In genomic region chr1:203281033-203281432, GRCh38 we compare ENCODE assay signal across 13 cellular contexts. TPM values are rescaled to one million over a fixed set of nuclear protein-coding genes. Genes with fewer than 3 reads are reported as not detected.
A peak's percentile ranks its signal among the peaks of the same experiment; 100 is the strongest.
DNase-seq lines count a peak whose midpoint lies in the region; ATAC-seq and TF ChIP-seq lines count a peak whose summit lies in the region.
"Had no signal": no experiment of that assay in that cellular context is flagged by ENCODE, and none has a peak within 500 bp of the region (broad histone marks: within the 10 kb centered on the region; RNA-seq: fewer than 3 reads in every experiment).

No MANE protein-coding gene starts in this region.

- CTCF ChIA-PET in IMR-90 (lab: Yijun Ruan, JAX) = interaction anchor here (1.6 kb wide), 1 partner anchor 14 kb away, joined by 6 read pairs; no protein-coding TSS in a partner anchor
- CTCF ChIA-PET in activated naive CD4-positive, alpha-beta T cell treated with anti-CD3 and anti-CD28 coated beads, Interleukin-2, amount 10 ng/mL, durations not matched to agents 7 days and 5 days (lab: Charles Lee) = interaction anchor here (1.0 to 2.0 kb wide), 5 partner anchors 8 to 58 kb away, joined by 3 to 9 read pairs (median 6); no protein-coding TSS in a partner anchor

- no peaks in the 10 kb centered on the region for H3K27me3 Mint-ChIP-seq in activated naive CD4-positive, alpha-beta T cell treated with anti-CD3 and anti-CD28 coated beads, Interleukin-2, amount 10 ng/mL, durations not matched to agents 7 days and 5 days
- H3K27me3 Mint-ChIP-seq: activated naive CD8-positive, alpha-beta T cell had no signal

- H3K4me3 ChIP-seq in BE2C (ENCODE audit: low read depth, low read length) (no peak overlapping the region), IMR-90 (ENCODE audit: insufficient read depth, low read depth, low read length) (no peak overlapping the region), dorsolateral prefrontal cortex (no peak overlapping the region)
- H3K4me3 ChIP-seq: left lung, PC-9 had no signal

- BruUV-seq in IMR-90 (replicated peaks; lab: Mats Ljungman, UMichigan) = no TSS peak

- H3K4me3 Mint-ChIP-seq in activated naive CD4-positive, alpha-beta T cell treated with anti-CD3 and anti-CD28 coated beads, Interleukin-2, amount 10 ng/mL, durations not matched to agents 7 days and 5 days = no peak overlapping the region
- H3K4me3 Mint-ChIP-seq: activated naive CD8-positive, alpha-beta T cell had no signal

- H3K23ac ChIP-seq in IMR-90 (ENCODE audit: low read depth, low read length) = no peak overlapping the region

- H2BK120ac ChIP-seq in IMR-90 (ENCODE audit: low read depth, low read length) = no peak overlapping the region

- H4K5ac ChIP-seq in IMR-90 (ENCODE audit: low read depth, low read length) = no peak overlapping the region

- no peaks in the 10 kb centered on the region for H3K9me3 Mint-ChIP-seq in activated naive CD4-positive, alpha-beta T cell treated with anti-CD3 and anti-CD28 coated beads, Interleukin-2, amount 10 ng/mL, durations not matched to agents 7 days and 5 days

- H3K27ac ChIP-seq in IMR-90 (ENCODE audit: insufficient read depth, low read length) = no peak overlapping the region
- H3K27ac ChIP-seq in dorsolateral prefrontal cortex = peak overlapping the region in 42 of 59 donors; percentile 1 to 99 (median 68)
- H3K27ac ChIP-seq: PC-9 had no signal

- no peak overlapping the region for H3K9ac ChIP-seq in IMR-90 (ENCODE audit: low read depth, low read length)

- intact Hi-C loops in IMR-90 (cut with micrococcal nuclease) (no loop called here), dorsolateral prefrontal cortex (cut with DNase I) (no loop called here), posterior vena cava (cut with DNase I) (no loop called here)

- ATAC-seq in IMR-90 (ENCODE audit: low read depth) (no peak), HG02981 (IDR thresholded peaks at IDR 0.05; ENCODE audit: unreplicated experiment) (no peak)
- ATAC-seq: left lung had no signal

- H3K56ac ChIP-seq in IMR-90 (ENCODE audit: extremely low read depth, insufficient read depth, low read length) = no peak overlapping the region

- no peak for TF ChIP-seq POLR2A in IMR-90 (IDR thresholded peaks at IDR 0.05; ENCODE audit: low read depth, low read length)

- no peaks in the 10 kb centered on the region for H3K36me3 Mint-ChIP-seq in activated naive CD4-positive, alpha-beta T cell treated with anti-CD3 and anti-CD28 coated beads, Interleukin-2, amount 10 ng/mL, durations not matched to agents 7 days and 5 days
- H3K36me3 Mint-ChIP-seq: activated naive CD8-positive, alpha-beta T cell had no signal

- H3K9me3 ChIP-seq in BE2C = no peaks in the 10 kb centered on the region
- no peaks in the 10 kb centered on the region for H3K9me3 ChIP-seq in IMR-90 (ENCODE audit: control insufficient read depth, insufficient read depth, low read length)
- H3K9me3 ChIP-seq: left lung had no signal

- H3K4me1 ChIP-seq in BE2C (peaks cover 41% of the 10 kb centered on the region), IMR-90 (ENCODE audit: control insufficient read depth, insufficient read depth, low read length) (peaks cover 7% of the 10 kb centered on the region; the same call in 1 of the 2 replicates)

- no peak overlapping the region for H3K4me2 ChIP-seq in IMR-90 (ENCODE audit: low read depth, low read length)
- H3K4me2 ChIP-seq: PC-9 had no signal

- H3K4ac ChIP-seq in IMR-90 (ENCODE audit: low read depth, low read length) = no peak overlapping the region

- no peak overlapping the region for H3K14ac ChIP-seq in IMR-90 (replicated peaks; ENCODE audit: low read depth, low read length)

- dilution Hi-C loops in IMR-90 (cut with HindIII; ENCODE audit: low sequenced_read_pairs, unreplicated experiment) = no loop called here

- no peak for TF ChIP-seq RAD21 in IMR-90 (IDR thresholded peaks at IDR 0.05; ENCODE audit: low read length)

- H2AFZ ChIP-seq in IMR-90 (replicated peaks; ENCODE audit: low read length, poor library complexity) = no peak overlapping the region
- H2AFZ ChIP-seq: PC-9 had no signal

- H3K18ac ChIP-seq in IMR-90 (ENCODE audit: low read depth, low read length) = no peak overlapping the region

- in situ Hi-C loops in IMR-90 (cut with MboI; ENCODE audit: low sequenced_read_pairs) = no loop called here

- H2BK5ac ChIP-seq in IMR-90 (ENCODE audit: low read depth, low read length, poor library complexity, severe bottlenecking) = no peak overlapping the region

- TF ChIP-seq CTCF in BE2C (IDR thresholded peaks at IDR 0.05; ENCODE audit: low read depth, low read length) (peak; percentile 21; the same call in 1 of the 2 replicates), IMR-90 (conservative IDR thresholded peaks at IDR 0.05; ENCODE audit: low read depth, low read length) (no peak), dorsolateral prefrontal cortex (IDR thresholded peaks at IDR 0.05 in 54 of 56, conservative IDR thresholded peaks at IDR 0.05 in 2 of 56; ENCODE audit: low read depth in 1 of 56, partially characterized antibody in 56 of 56) (peak in 2 of 56 donors; percentile 13 to 18)

- POLR2A ChIA-PET in IMR-90 (lab: Charles Lee; ENCODE audit: unreplicated experiment) = no interaction called here

- H4K20me1 ChIP-seq in IMR-90 (ENCODE audit: insufficient read depth, low read length) = no peaks in the 10 kb centered on the region

- H2BK15ac ChIP-seq in IMR-90 (ENCODE audit: low read depth, low read length) = no peak overlapping the region

- no peak overlapping the region for H2AK9ac ChIP-seq in IMR-90 (replicated peaks; ENCODE audit: low read depth, low read length, poor library complexity)

- no peak overlapping the region for H4K8ac ChIP-seq in IMR-90 (ENCODE audit: low read depth in 2 of 2, low read length in 2 of 2)

- H3K27ac Mint-ChIP-seq in activated naive CD4-positive, alpha-beta T cell treated with anti-CD3 and anti-CD28 coated beads, Interleukin-2, amount 10 ng/mL, durations not matched to agents 7 days and 5 days = no peak overlapping the region
- H3K27ac Mint-ChIP-seq: activated naive CD8-positive, alpha-beta T cell had no signal

- WGBS in IMR-90 (ENCODE audit: extremely low coverage in 2 of 2, insufficient read length in 1 of 2), 2 experiments = 80% methylated on average over 1 of the region's 3 CpGs; no CpG with 5 or more reads in 1 of the 2 experiments

- H3K4me1 Mint-ChIP-seq in activated naive CD4-positive, alpha-beta T cell treated with anti-CD3 and anti-CD28 coated beads, Interleukin-2, amount 10 ng/mL, durations not matched to agents 7 days and 5 days = peaks cover 54% of the 10 kb centered on the region

- no peaks in the 10 kb centered on the region; the same call in 1 of the 2 replicates for H3K9me1 ChIP-seq in IMR-90 (ENCODE audit: insufficient read depth, low read length)

- DNase-seq in BE2C (no peak), IMR-90 (peak; percentile 24), dorsolateral prefrontal cortex (peak in 1 of 10 donors; percentile 15), posterior vena cava (ENCODE audit: low spot score) (peak; percentile 64)
- no peak for DNase-seq in activated naive CD4-positive, alpha-beta T cell treated with anti-CD3 and anti-CD28 coated beads, Interleukin-2, amount 10 ng/mL, durations not matched to agents 7 days and 5 days
- no peak for DNase-seq in activated T-cell treated with anti-CD3 and anti-CD28 coated beads, Interleukin-2, amount 50 U/mL, for 1 hour
- DNase-seq in stimulated activated CD8-positive, alpha-beta memory T cell treated with anti-CD3 and anti-CD28 coated beads, Interleukin-4, amount 100 ng/mL, for 48 hours = no peak
- DNase-seq: left lung, NCI-H1436 had no signal

- H3K36me3 ChIP-seq in BE2C = no peaks in the 10 kb centered on the region
- H3K36me3 ChIP-seq in IMR-90 (ENCODE audit: control insufficient read depth, insufficient read depth, low read length) = no peaks in the 10 kb centered on the region
- H3K36me3 ChIP-seq: left lung had no signal

- no peak overlapping the region for H4K91ac ChIP-seq in IMR-90 (ENCODE audit: insufficient read depth, low read depth, low read length)

- no peak overlapping the region for H2BK20ac ChIP-seq in IMR-90 (ENCODE audit: low read depth, low read length)

- no peaks in the 10 kb centered on the region for H3K79me1 ChIP-seq in IMR-90 (ENCODE audit: low read depth in 1 of 2, low read length in 2 of 2)

- H3K27me3 ChIP-seq in BE2C (no peaks in the 10 kb centered on the region), IMR-90 (ENCODE audit: control insufficient read depth, insufficient read depth, low read length) (peaks cover 18% of the 10 kb centered on the region), dorsolateral prefrontal cortex (no peaks in the 10 kb centered on the region)
- H3K27me3 ChIP-seq: left lung had no signal

- no peak overlapping the region for H2AK5ac ChIP-seq in IMR-90 (ENCODE audit: low read depth, low read length)

TF ChIP-seq in IMR-90, 13 proteins besides CTCF, POLR2A, EP300 and RAD21:
- TF ChIP-seq NFE2L2 (IDR thresholded peaks at IDR 0.05; ENCODE audit: low read depth, low read length) = no peak
- no peak for TF ChIP-seq MXI1 (IDR thresholded peaks at IDR 0.05; ENCODE audit: borderline replicate concordance, low read depth, low read length)
- TF ChIP-seq CEBPB (IDR thresholded peaks at IDR 0.05; ENCODE audit: low read depth, low read length) = no peak
- no peak for TF ChIP-seq RFX5 (IDR thresholded peaks at IDR 0.05; ENCODE audit: low read depth, low read length)
- no peak for TF ChIP-seq BHLHE40 (IDR thresholded peaks at IDR 0.05; ENCODE audit: low read depth, low read length)
- no peak for TF ChIP-seq MAZ (IDR thresholded peaks at IDR 0.05; ENCODE audit: borderline replicate concordance, low read depth, low read length)
- TF ChIP-seq CHD1 (IDR thresholded peaks at IDR 0.05; ENCODE audit: low read depth, low read length) = no peak

RNA-seq across cellular contexts. Expression of gene BTG2, which starts 24.3 kb away (rescaled TPM):
- 15.1 TPM for polyA plus RNA-seq in BE2C (2012; ENCODE audit: insufficient read depth, insufficient read length, low read depth)
- 8.4 and 10.3 TPM in 2 replicates for total RNA-seq in IMR-90 (2012; rRNA removed)
- polyA plus RNA-seq in IMR-90 (2012; rRNA removed) = 10.7 and 18.8 TPM in 2 replicates
- 4.9 and 23.6 TPM in 2 replicates for polyA plus RNA-seq in IMR-90 (2012; cell fraction: cytosol; rRNA removed)
- polyA plus RNA-seq in IMR-90 (2012; cell fraction: nucleus; rRNA removed; ENCODE audit: low replicate concordance) = 18.8 and 39.4 TPM in 2 replicates
- total RNA-seq in dorsolateral prefrontal cortex = 100 to 1,000 TPM in 3 of 120 experiments, 10 to 100 TPM in 117; 21.2 to 122 (median 33.4) TPM
- 100 to 1,000 TPM in 1 of 2 donors, 10 to 100 TPM in 1; 64.7 to 153 TPM for total RNA-seq in posterior vena cava

RNA-seq across cellular contexts. Expression of gene CHIT1, which starts 51.6 kb away (rescaled TPM):
- 0.74 TPM for polyA plus RNA-seq in BE2C (2012; ENCODE audit: insufficient read depth, insufficient read length, low read depth)
- total RNA-seq in IMR-90 (2012; rRNA removed) = not detected in 2 replicates
- not detected in 2 replicates for polyA plus RNA-seq in IMR-90 (2012; rRNA removed)
- polyA plus RNA-seq in IMR-90 (2012; cell fraction: cytosol; rRNA removed) = not detected in 2 replicates
- not detected in 2 replicates for polyA plus RNA-seq in IMR-90 (2012; cell fraction: nucleus; rRNA removed; ENCODE audit: low replicate concordance)
- total RNA-seq in dorsolateral prefrontal cortex = 1 to 10 TPM in 92 of 120 experiments, under 1 TPM in 24, not detected in 4; 0.17 to 6.8 (median 1.6) TPM
- under 1 TPM; 0.14 to 0.33 TPM for total RNA-seq in posterior vena cava
- total RNA-seq: endothelial cell of umbilical vein, PC-9 had no signal
- polyA plus RNA-seq: endothelial cell of umbilical vein had no signal

Comparison
In these comparisons a context has a peak if more than half of its experiments do, and no peak if none do; other contexts are left out.
1. DNase-seq: peak in IMR-90 (single experiment) and posterior vena cava (single experiment); none in BE2C (single experiment), activated naive CD4-positive, alpha-beta T cell treated with anti-CD3 and anti-CD28 coated beads, Interleukin-2, amount 10 ng/mL, durations not matched to agents 7 days and 5 days (single experiment), activated T-cell treated with anti-CD3 and anti-CD28 coated beads, Interleukin-2, amount 50 U/mL, for 1 hour (single experiment) and stimulated activated CD8-positive, alpha-beta memory T cell treated with anti-CD3 and anti-CD28 coated beads, Interleukin-4, amount 100 ng/mL, for 48 hours (single experiment).